1 cellular context compared by ENCODE assay signal in the genomic region with DNA sequence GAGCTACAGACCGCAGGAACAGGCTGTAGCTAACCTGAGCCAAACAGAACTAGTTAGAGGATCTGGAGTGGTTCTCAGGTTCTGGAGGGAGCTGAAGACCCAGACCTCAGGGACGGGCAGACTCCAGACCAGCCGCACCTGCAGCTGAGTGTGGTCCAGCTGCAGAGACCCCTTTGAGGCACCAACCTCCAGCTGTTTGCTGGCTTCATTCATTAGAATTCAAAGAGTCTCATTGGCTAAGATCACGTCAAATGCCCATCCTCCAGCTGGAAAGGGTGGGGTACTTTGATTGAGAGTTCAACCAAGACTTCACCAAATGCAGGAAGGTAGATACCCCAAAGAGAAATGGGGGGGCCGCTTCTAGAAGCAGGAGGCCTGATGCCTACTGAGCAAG.
A peak's percentile ranks its signal among the peaks of the same experiment; 100 is the strongest.
TF ChIP-seq lines count a peak whose summit lies in the region.

No MANE protein-coding gene starts in this region.

TF ChIP-seq in GM12878, 131 proteins besides CTCF, POLR2A, EP300 and RAD21:
- TF ChIP-seq TCF12 (IDR thresholded peaks at IDR 0.05; ENCODE audit: low read depth, low read length) (0 out of 2 replicates have a peak, but pooled peaks have one; percentile 23), TCF3 (IDR thresholded peaks at IDR 0.05; ENCODE audit: borderline replicate concordance, insufficient read depth, low read depth, low read length) (0 out of 2 replicates have a peak, but pooled peaks have one; percentile 6), CHD4 (IDR thresholded peaks at IDR 0.05) (peak; percentile 95; the same call in 1 of the 2 replicates), ZNF24 (IDR thresholded peaks at IDR 0.05) (no peak), NFXL1 (IDR thresholded peaks at IDR 0.05; ENCODE audit: borderline replicate concordance) (no peak), SIX5 (IDR thresholded peaks at IDR 0.05; ENCODE audit: low read depth, low read length, severe bottlenecking) (no peak), NFYA (IDR thresholded peaks at IDR 0.05; ENCODE audit: borderline replicate concordance, low read depth, low read length) (no peak), JUND (IDR thresholded peaks at IDR 0.05; ENCODE audit: low read depth, low read length) (no peak), ZBED1 (IDR thresholded peaks at IDR 0.05; ENCODE audit: borderline replicate concordance) (no peak), ASH2L (IDR thresholded peaks at IDR 0.05; ENCODE audit: borderline replicate concordance, low read depth) (no peak), ZBTB40 (IDR thresholded peaks at IDR 0.05; ENCODE audit: borderline replicate concordance) (no peak), MTA2 (IDR thresholded peaks at IDR 0.05; ENCODE audit: low read depth) (no peak), BACH1 (IDR thresholded peaks at IDR 0.05; ENCODE audit: borderline replicate concordance) (no peak), SMARCA5 (IDR thresholded peaks at IDR 0.05) (peak; percentile 27; the same call in 1 of the 2 replicates)
- TF ChIP-seq, protein P1, sequence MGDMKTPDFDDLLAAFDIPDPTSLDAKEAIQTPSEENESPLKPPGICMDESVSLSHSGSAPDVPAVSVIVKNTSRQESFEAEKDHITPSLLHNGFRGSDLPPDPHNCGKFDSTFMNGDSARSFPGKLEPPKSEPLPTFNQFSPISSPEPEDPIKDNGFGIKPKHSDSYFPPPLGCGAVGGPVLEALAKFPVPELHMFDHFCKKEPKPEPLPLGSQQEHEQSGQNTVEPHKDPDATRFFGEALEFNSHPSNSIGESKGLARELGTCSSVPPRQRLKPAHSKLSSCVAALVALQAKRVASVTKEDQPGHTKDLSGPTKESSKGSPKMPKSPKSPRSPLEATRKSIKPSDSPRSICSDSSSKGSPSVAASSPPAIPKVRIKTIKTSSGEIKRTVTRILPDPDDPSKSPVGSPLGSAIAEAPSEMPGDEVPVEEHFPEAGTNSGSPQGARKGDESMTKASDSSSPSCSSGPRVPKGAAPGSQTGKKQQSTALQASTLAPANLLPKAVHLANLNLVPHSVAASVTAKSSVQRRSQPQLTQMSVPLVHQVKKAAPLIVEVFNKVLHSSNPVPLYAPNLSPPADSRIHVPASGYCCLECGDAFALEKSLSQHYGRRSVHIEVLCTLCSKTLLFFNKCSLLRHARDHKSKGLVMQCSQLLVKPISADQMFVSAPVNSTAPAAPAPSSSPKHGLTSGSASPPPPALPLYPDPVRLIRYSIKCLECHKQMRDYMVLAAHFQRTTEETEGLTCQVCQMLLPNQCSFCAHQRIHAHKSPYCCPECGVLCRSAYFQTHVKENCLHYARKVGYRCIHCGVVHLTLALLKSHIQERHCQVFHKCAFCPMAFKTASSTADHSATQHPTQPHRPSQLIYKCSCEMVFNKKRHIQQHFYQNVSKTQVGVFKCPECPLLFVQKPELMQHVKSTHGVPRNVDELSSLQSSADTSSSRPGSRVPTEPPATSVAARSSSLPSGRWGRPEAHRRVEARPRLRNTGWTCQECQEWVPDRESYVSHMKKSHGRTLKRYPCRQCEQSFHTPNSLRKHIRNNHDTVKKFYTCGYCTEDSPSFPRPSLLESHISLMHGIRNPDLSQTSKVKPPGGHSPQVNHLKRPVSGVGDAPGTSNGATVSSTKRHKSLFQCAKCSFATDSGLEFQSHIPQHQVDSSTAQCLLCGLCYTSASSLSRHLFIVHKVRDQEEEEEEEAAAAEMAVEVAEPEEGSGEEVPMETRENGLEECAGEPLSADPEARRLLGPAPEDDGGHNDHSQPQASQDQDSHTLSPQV (IDR thresholded peaks at IDR 0.05) = no peak
- TF ChIP-seq, protein P2, sequence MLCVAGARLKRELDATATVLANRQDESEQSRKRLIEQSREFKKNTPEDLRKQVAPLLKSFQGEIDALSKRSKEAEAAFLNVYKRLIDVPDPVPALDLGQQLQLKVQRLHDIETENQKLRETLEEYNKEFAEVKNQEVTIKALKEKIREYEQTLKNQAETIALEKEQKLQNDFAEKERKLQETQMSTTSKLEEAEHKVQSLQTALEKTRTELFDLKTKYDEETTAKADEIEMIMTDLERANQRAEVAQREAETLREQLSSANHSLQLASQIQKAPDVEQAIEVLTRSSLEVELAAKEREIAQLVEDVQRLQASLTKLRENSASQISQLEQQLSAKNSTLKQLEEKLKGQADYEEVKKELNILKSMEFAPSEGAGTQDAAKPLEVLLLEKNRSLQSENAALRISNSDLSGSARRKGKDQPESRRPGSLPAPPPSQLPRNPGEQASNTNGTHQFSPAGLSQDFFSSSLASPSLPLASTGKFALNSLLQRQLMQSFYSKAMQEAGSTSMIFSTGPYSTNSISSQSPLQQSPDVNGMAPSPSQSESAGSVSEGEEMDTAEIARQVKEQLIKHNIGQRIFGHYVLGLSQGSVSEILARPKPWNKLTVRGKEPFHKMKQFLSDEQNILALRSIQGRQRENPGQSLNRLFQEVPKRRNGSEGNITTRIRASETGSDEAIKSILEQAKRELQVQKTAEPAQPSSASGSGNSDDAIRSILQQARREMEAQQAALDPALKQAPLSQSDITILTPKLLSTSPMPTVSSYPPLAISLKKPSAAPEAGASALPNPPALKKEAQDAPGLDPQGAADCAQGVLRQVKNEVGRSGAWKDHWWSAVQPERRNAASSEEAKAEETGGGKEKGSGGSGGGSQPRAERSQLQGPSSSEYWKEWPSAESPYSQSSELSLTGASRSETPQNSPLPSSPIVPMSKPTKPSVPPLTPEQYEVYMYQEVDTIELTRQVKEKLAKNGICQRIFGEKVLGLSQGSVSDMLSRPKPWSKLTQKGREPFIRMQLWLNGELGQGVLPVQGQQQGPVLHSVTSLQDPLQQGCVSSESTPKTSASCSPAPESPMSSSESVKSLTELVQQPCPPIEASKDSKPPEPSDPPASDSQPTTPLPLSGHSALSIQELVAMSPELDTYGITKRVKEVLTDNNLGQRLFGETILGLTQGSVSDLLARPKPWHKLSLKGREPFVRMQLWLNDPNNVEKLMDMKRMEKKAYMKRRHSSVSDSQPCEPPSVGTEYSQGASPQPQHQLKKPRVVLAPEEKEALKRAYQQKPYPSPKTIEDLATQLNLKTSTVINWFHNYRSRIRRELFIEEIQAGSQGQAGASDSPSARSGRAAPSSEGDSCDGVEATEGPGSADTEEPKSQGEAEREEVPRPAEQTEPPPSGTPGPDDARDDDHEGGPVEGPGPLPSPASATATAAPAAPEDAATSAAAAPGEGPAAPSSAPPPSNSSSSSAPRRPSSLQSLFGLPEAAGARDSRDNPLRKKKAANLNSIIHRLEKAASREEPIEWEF (IDR thresholded peaks at IDR 0.05; ENCODE audit: insufficient replicate concordance, low read depth, low read length) = no peak
